7 cellular contexts compared by ENCODE assay signal in genomic region chr7:92589056-92589455, GRCh38. TPM values are rescaled to one million over a fixed set of nuclear protein-coding genes. Genes with fewer than 3 reads are reported as not detected.
DNase-seq lines count a peak whose midpoint lies in the region; ATAC-seq lines count a peak whose summit lies in the region.

No MANE protein-coding gene starts in this region.

- H3K4me1 ChIP-seq in HUES6 (ENCODE audit: control insufficient read depth, insufficient read depth, low read length) (peaks cover 5% of the 10 kb centered on the region), iPS-18a (ENCODE audit: control insufficient read depth, low read depth, low read length) (peaks cover 6% of the 10 kb centered on the region)

- peaks cover 42% of the 10 kb centered on the region for H3K4me1 Mint-ChIP-seq in activated T-helper 2 cell treated with anti-CD3 and anti-CD28 coated beads, Interferon-gamma antibody, Interleukin-2, Interleukin-4, amounts not matched to agents 10 μg/mL and 5 μg/mL and 100 μg/mL, durations not matched to agents 14 hours and 24 hours and 36 hours (ENCODE audit: low read depth)
- H3K4me1 Mint-ChIP-seq in stimulated activated naive CD8-positive, alpha-beta T cell treated with anti-CD3 and anti-CD28 coated beads, Interleukin-15, amount 100 ng/mL, for 72 hours: peaks cover 47% of the 10 kb centered on the region

- H3K36me3 ChIP-seq in HUES6 (ENCODE audit: control insufficient read depth, insufficient read depth, low read length): peaks cover 11% of the 10 kb centered on the region; the same call in 1 of the 2 replicates
- H3K36me3 ChIP-seq in iPS-18a (ENCODE audit: control insufficient read depth, low read depth, low read length): no peaks in the 10 kb centered on the region

- H3K4me3 ChIP-seq in HUES6 (ENCODE audit: low read depth, low read length) (peak overlapping the region; percentile 85), iPS-18a (ENCODE audit: low read length) (peak overlapping the region; percentile 98)

- peak overlapping the region; percentile 94; the same call in 1 of the 2 replicates for H3K27ac ChIP-seq in HUES6 (ENCODE audit: low read depth, low read length)
- H3K27ac ChIP-seq in iPS-18a (ENCODE audit: low read length): no peak overlapping the region

- H3K27me3 ChIP-seq in HUES6 (ENCODE audit: control insufficient read depth, insufficient read depth, low read length) (peaks cover 21% of the 10 kb centered on the region), iPS-18a (ENCODE audit: control insufficient read depth, insufficient read depth, low read length) (peaks cover 21% of the 10 kb centered on the region)

- H3K36me3 Mint-ChIP-seq in activated T-helper 2 cell treated with anti-CD3 and anti-CD28 coated beads, Interferon-gamma antibody, Interleukin-2, Interleukin-4, amounts not matched to agents 10 μg/mL and 5 μg/mL and 100 μg/mL, durations not matched to agents 14 hours and 24 hours and 36 hours (ENCODE audit: low read depth): peaks cover 46% of the 10 kb centered on the region

- H3K9me3 ChIP-seq in HUES6 (ENCODE audit: control insufficient read depth, insufficient read depth, low read depth, low read length) (peaks cover 3% of the 10 kb centered on the region; the same call in 1 of the 2 replicates), iPS-18a (ENCODE audit: control insufficient read depth, low read depth, low read length) (no peaks in the 10 kb centered on the region)

- intact Hi-C loops in activated T-helper 2 cell treated with anti-CD3 and anti-CD28 coated beads, Interferon-gamma antibody, Interleukin-2, Interleukin-4, amounts not matched to agents 10 μg/mL and 5 μg/mL and 100 μg/mL, durations not matched to agents 14 hours and 24 hours and 36 hours (cut with micrococcal nuclease): no loop called here

- no peak for DNase-seq in activated T-helper 2 cell treated with anti-CD3 and anti-CD28 coated beads, Interferon-gamma antibody, Interleukin-2, Interleukin-4, amounts not matched to agents 10 μg/mL and 5 μg/mL and 100 μg/mL, durations not matched to agents 14 hours and 24 hours and 36 hours (ENCODE audit: low spot score)
- DNase-seq in stimulated activated naive CD8-positive, alpha-beta T cell treated with anti-CD3 and anti-CD28 coated beads, Interleukin-15, amount 100 ng/mL, for 72 hours: no peak
- DNase-seq in activated gamma-delta T cell treated with Interleukin-2 at 50 U/mL for 16 hours (no peak), NCI-H1694 (lab: John Stamatoyannopoulos, UW) (no peak), DMS 273 treated with DMSO at 0.1 percent for 48 hours (lab: John Stamatoyannopoulos, UW) (no peak)

- H3K9ac ChIP-seq in HUES6 (ENCODE audit: low read length) (peak overlapping the region; percentile 98), iPS-18a (ENCODE audit: low read length) (peak overlapping the region; percentile 89)

- peaks cover 5% of the 10 kb centered on the region for H3K9me3 Mint-ChIP-seq in activated T-helper 2 cell treated with anti-CD3 and anti-CD28 coated beads, Interferon-gamma antibody, Interleukin-2, Interleukin-4, amounts not matched to agents 10 μg/mL and 5 μg/mL and 100 μg/mL, durations not matched to agents 14 hours and 24 hours and 36 hours
- H3K9me3 Mint-ChIP-seq in stimulated activated naive CD8-positive, alpha-beta T cell treated with anti-CD3 and anti-CD28 coated beads, Interleukin-15, amount 100 ng/mL, for 72 hours: peaks cover 0 to 4% of the 10 kb centered on the region in 2 donors

- H3K4me3 Mint-ChIP-seq in activated T-helper 2 cell treated with anti-CD3 and anti-CD28 coated beads, Interferon-gamma antibody, Interleukin-2, Interleukin-4, amounts not matched to agents 10 μg/mL and 5 μg/mL and 100 μg/mL, durations not matched to agents 14 hours and 24 hours and 36 hours (ENCODE audit: low read depth): peak overlapping the region; percentile 93
- H3K4me3 Mint-ChIP-seq in stimulated activated naive CD8-positive, alpha-beta T cell treated with anti-CD3 and anti-CD28 coated beads, Interleukin-15, amount 100 ng/mL, for 72 hours: peak overlapping the region; percentile 89 to 97

- peak overlapping the region; percentile 88 for H3K27ac Mint-ChIP-seq in activated T-helper 2 cell treated with anti-CD3 and anti-CD28 coated beads, Interferon-gamma antibody, Interleukin-2, Interleukin-4, amounts not matched to agents 10 μg/mL and 5 μg/mL and 100 μg/mL, durations not matched to agents 14 hours and 24 hours and 36 hours
- H3K27ac Mint-ChIP-seq in stimulated activated naive CD8-positive, alpha-beta T cell treated with anti-CD3 and anti-CD28 coated beads, Interleukin-15, amount 100 ng/mL, for 72 hours: peak overlapping the region; percentile 96 to 98

- no peaks in the 10 kb centered on the region for H3K27me3 Mint-ChIP-seq in activated T-helper 2 cell treated with anti-CD3 and anti-CD28 coated beads, Interferon-gamma antibody, Interleukin-2, Interleukin-4, amounts not matched to agents 10 μg/mL and 5 μg/mL and 100 μg/mL, durations not matched to agents 14 hours and 24 hours and 36 hours (ENCODE audit: low read depth)
- peaks cover 8% of the 10 kb centered on the region for H3K27me3 Mint-ChIP-seq in stimulated activated naive CD8-positive, alpha-beta T cell treated with anti-CD3 and anti-CD28 coated beads, Interleukin-15, amount 100 ng/mL, for 72 hours

- ATAC-seq in stimulated activated naive CD8-positive, alpha-beta T cell treated with anti-CD3 and anti-CD28 coated beads, Interleukin-15, amount 100 ng/mL, for 72 hours: no peak

RNA-seq across cellular contexts. Expression of gene FAM133B, which starts 1.1 kb away (rescaled TPM):
- total RNA-seq in activated T-helper 2 cell treated with anti-CD3 and anti-CD28 coated beads, Interferon-gamma antibody, Interleukin-2, Interleukin-4, amounts not matched to agents 10 μg/mL and 5 μg/mL and 100 μg/mL, durations not matched to agents 14 hours and 24 hours and 36 hours: 39.0 and 39.4 TPM in 2 replicates
